ENCODE assay signal across 27 cellular contexts in genomic region chr10:6244510-6244909, GRCh38. TPM values are rescaled to one million over a fixed set of nuclear protein-coding genes. Genes with fewer than 3 reads are reported as not detected.
DNase-seq lines count a peak whose midpoint lies in the region; ATAC-seq, FAIRE-seq and TF ChIP-seq lines count a peak whose summit lies in the region.
"Had no signal": no experiment of that assay in that cellular context is flagged by ENCODE, and none has a peak within 500 bp of the region (broad histone marks: within the 10 kb centered on the region; RNA-seq: fewer than 3 reads in every experiment).

No MANE protein-coding gene starts in this region.

- H3K9me3 ChIP-seq in A549 = no peaks in the 10 kb centered on the region
- no peaks in the 10 kb centered on the region for H3K9me3 ChIP-seq in neural progenitor cell (ENCODE audit: low read depth)
- H3K9me3 ChIP-seq: BLaER1, HAP-1, MG63 had no signal

- no peaks in the 10 kb centered on the region for H3K36me3 ChIP-seq in neural progenitor cell
- H3K36me3 ChIP-seq: HAP-1, MG63 had no signal

- TF ChIP-seq RAD21 in A549 (conservative IDR thresholded peaks at IDR 0.05 in 1 of 2, IDR thresholded peaks at IDR 0.05 in 1 of 2) = no peak

- no peaks in the 10 kb centered on the region for H4K20me1 ChIP-seq in neural progenitor cell (ENCODE audit: low read depth)
- H4K20me1 ChIP-seq: BLaER1 had no signal

- H3K27ac ChIP-seq in A549 (peak overlapping the region in 1 of 2 experiments; percentile 86; a peak in 3 of 6 replicates), caudate nucleus (ENCODE audit: low read depth, low read length) (peak overlapping the region; percentile 40), neural progenitor cell (no peak overlapping the region)
- H3K27ac ChIP-seq: BLaER1, RWPE1 had no signal

- no peak overlapping the region for H3K27ac Mint-ChIP-seq in neural progenitor cell
- H3K27ac Mint-ChIP-seq: CD4-positive, CD25-positive, alpha-beta regulatory T cell; HFFc6 had no signal

- H3K9ac ChIP-seq in neural progenitor cell = no peak overlapping the region
- H3K9ac ChIP-seq: BLaER1 had no signal

- TF ChIP-seq CTCF in A549 (IDR thresholded peaks at IDR 0.05) = no peak
- no peak for TF ChIP-seq CTCF in neural progenitor cell (IDR thresholded peaks at IDR 0.05)

- CTCF ChIA-PET in A549 (lab: Yijun Ruan, JAX) = interaction anchor here (0.6 to 4.7 kb wide), 6 partner anchors 9 to 161 kb away, joined by 3 to 23 read pairs (median 8); partner anchors contain the start of gene PFKFB3

- no peak for DNase-seq in A549 (ENCODE audit: low read depth in 1 of 2, low spot score in 1 of 2)
- peak; percentile 93 for DNase-seq in NCI-H82 (lab: John Stamatoyannopoulos, UW)
- no peak for DNase-seq in caudate nucleus (lab: John Stamatoyannopoulos, UW)
- peak; percentile 28 for DNase-seq in neural progenitor cell (ENCODE audit: low spot score)
- DNase-seq in NCI-H748 (lab: John Stamatoyannopoulos, UW; ENCODE audit: unreplicated experiment) = no peak
- no peak for DNase-seq in COLO668 (lab: John Stamatoyannopoulos, UW; ENCODE audit: unreplicated experiment)
- DNase-seq in NCI-H2107 (lab: John Stamatoyannopoulos, UW) = no peak
- DNase-seq: CD4-positive, CD25-positive, alpha-beta regulatory T cell; COR-L47; DMS 273 treated with DMSO at 0.1 percent for 48 hours; DMS79 treated with DMSO at 0.1 percent for 48 hours; GF-D8; GOT3; HFFc6; KG1; MG63; NCI-H1105 treated with DMSO at 0.1 percent for 48 hours; NCI-H146; NCI-H1930; NCI-H446; NCI-H524 treated with DMSO at 0.1 percent for 48 hours; SHP77 had no signal

- POLR2A ChIA-PET in A549 (lab: Yijun Ruan, JAX) = interaction anchor here (1.4 kb wide), 1 partner anchor 31 kb away, joined by 3 read pairs; no protein-coding TSS in a partner anchor

- no peak for TF ChIP-seq POLR2A in A549 (IDR thresholded peaks at IDR 0.05; ENCODE audit: low read length)

- no peak for FAIRE-seq in A549 (lab: Jason Lieb, UNC)
- FAIRE-seq: GM12891 had no signal

- H3K4me2 ChIP-seq in A549 (no peak overlapping the region), neural progenitor cell (no peak overlapping the region)
- H3K4me2 ChIP-seq: BLaER1 had no signal

- 85% methylated on average over 7 of the region's 7 CpGs for WGBS in A549 (ENCODE audit: missing lambda C conversion rate)

- no peak overlapping the region for H3K4me3 Mint-ChIP-seq in neural progenitor cell
- H3K4me3 Mint-ChIP-seq: CD4-positive, CD25-positive, alpha-beta regulatory T cell; HFFc6 had no signal

- no peaks in the 10 kb centered on the region for H3K27me3 ChIP-seq in neural progenitor cell
- H3K27me3 ChIP-seq: BLaER1, MG63 had no signal

- H2AFZ ChIP-seq in neural progenitor cell (replicated peaks) = no peak overlapping the region

- peaks cover 19% of the 10 kb centered on the region for H3K4me1 Mint-ChIP-seq in neural progenitor cell

- H3K4me3 ChIP-seq in A549 (no peak overlapping the region), neural progenitor cell (no peak overlapping the region)
- H3K4me3 ChIP-seq: BLaER1, HAP-1, MG63 had no signal

- no peaks in the 10 kb centered on the region for H3K27me3 Mint-ChIP-seq in neural progenitor cell (ENCODE audit: insufficient read depth, low read depth)
- H3K27me3 Mint-ChIP-seq: CD4-positive, CD25-positive, alpha-beta regulatory T cell had no signal

- H3K9me3 Mint-ChIP-seq in neural progenitor cell = no peaks in the 10 kb centered on the region
- H3K9me3 Mint-ChIP-seq: CD4-positive, CD25-positive, alpha-beta regulatory T cell; HFFc6 had no signal

- TF ChIP-seq EP300 in A549 (IDR thresholded peaks at IDR 0.05) = no peak

- no peaks in the 10 kb centered on the region for H3F3A ChIP-seq in neural progenitor cell (ENCODE audit: low read depth)

- H3K36me3 Mint-ChIP-seq in neural progenitor cell = peaks cover 6% of the 10 kb centered on the region

- ATAC-seq in A549 (no peak), HG02759 (IDR thresholded peaks at IDR 0.05; ENCODE audit: unreplicated experiment) (no peak)

- H3K4me1 ChIP-seq in A549 (peaks cover 29% of the 10 kb centered on the region), neural progenitor cell (no peaks in the 10 kb centered on the region)
- H3K4me1 ChIP-seq: HAP-1 had no signal

- H3K79me2 ChIP-seq in neural progenitor cell (ENCODE audit: low read depth) = no peaks in the 10 kb centered on the region

TF ChIP-seq in A549, 52 proteins besides CTCF, POLR2A, EP300 and RAD21:
- TF ChIP-seq POLR2AphosphoS2 (conservative IDR thresholded peaks at IDR 0.05; ENCODE audit: low read length) (0 out of 2 replicates have a peak, but pooled peaks have one; percentile 39), CBX8 (IDR thresholded peaks at IDR 0.05) (no peak)

RNA-seq across cellular contexts. Expression of gene PFKFB3, which starts 41.8 kb away (rescaled TPM):
- polyA plus RNA-seq in A549 (2011; rRNA removed) (139 and 151 TPM in 2 replicates), A549 (2017; fragmentation: RNase III; extraction: RNeasy Plus Mini Kit Qiagen cat#74134 plus additional on column Dnase treatment) (200 to 232 TPM (median 220 TPM) in 3 replicates)
- 236 and 256 TPM in 2 replicates for polyA plus RNA-seq in A549 (2012; cell fraction: cytosol; rRNA removed)
- polyA plus RNA-seq in A549 (2012; cell fraction: nucleus; rRNA removed) = 551 and 642 TPM in 2 replicates
- 127 and 177 TPM in 2 replicates for polyA minus RNA-seq in A549 (2011; rRNA and poly(A)+ RNA removed)
- 28.8 and 52.2 TPM in 2 replicates for total RNA-seq in neural progenitor cell (ENCODE audit: low replicate concordance)

Comparison
In these comparisons a context has a peak if more than half of its experiments do, and no peak if none do; other contexts are left out.
1. DNase-seq: peak in NCI-H82 (single experiment) and neural progenitor cell (single experiment); none in A549 (0 of 2), caudate nucleus (0 of 61), NCI-H748 (single experiment), COLO668 (single experiment) and NCI-H2107 (single experiment).